3 cellular contexts compared by ENCODE assay signal in the genomic region with DNA sequence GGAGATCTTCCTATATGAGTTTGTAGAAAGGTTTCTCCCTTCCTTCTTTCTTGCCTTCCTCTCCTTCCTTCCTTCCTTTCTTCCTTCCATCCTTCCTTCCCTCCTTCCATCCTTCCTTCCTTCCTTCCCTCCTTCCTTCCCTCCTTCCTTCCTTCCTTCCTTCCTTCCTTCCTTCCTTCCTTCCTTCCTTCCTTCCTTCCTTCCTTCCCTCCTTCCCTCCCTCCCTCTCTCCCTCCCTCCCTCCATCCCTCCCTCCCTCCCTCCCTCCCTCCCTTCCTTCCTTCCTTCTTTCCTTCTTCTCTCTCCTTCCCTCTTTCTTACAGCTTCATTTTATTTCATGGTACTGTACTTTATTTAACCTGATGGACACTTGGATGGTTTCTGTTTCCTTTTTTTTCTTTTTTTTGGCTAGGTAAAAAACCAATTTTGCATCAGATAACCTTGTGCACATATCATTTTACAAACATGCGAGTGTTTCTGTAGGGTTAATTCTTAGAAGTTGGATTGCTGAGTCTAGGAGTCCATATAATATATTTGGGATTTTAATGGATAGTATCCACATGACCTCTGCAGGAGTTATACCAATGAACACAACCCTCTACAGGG.
TF ChIP-seq lines count a peak whose summit lies in the region.

No MANE protein-coding gene starts in this region.

TF ChIP-seq in HEK293, 187 proteins besides CTCF, POLR2A, EP300 and RAD21:
- TF ChIP-seq ZNF366 (tag by site-specific recombination; conservative IDR thresholded peaks at IDR 0.05): 0 out of 2 replicates have a peak, but pooled peaks have one; percentile 20
TF ChIP-seq in HEK293: peak in this region for 1; not testable (repeated sequence) for 186.

TF ChIP-seq in K562, 482 proteins besides CTCF, POLR2A, EP300 and RAD21:
- peak; percentile 44 for TF ChIP-seq PCBP1 (IDR thresholded peaks at IDR 0.05; ENCODE audit: low read depth, low read length, poor library complexity, severe bottlenecking)
- TF ChIP-seq PCBP2 (IDR thresholded peaks at IDR 0.05; ENCODE audit: low read depth, low read length, poor library complexity, severe bottlenecking): peak; percentile 75

TF ChIP-seq in HepG2, 621 proteins besides CTCF, POLR2A, EP300 and RAD21:
- TF ChIP-seq PCBP1 (IDR thresholded peaks at IDR 0.05; ENCODE audit: borderline replicate concordance, low read depth, low read length) (0 out of 2 replicates have a peak, but pooled peaks have one; percentile 69), HNRNPK (IDR thresholded peaks at IDR 0.05; ENCODE audit: low read depth, low read length, poor library complexity, severe bottlenecking) (peak; percentile 97)
